ENCODE assay signal across 1 cellular context in the genomic region with DNA sequence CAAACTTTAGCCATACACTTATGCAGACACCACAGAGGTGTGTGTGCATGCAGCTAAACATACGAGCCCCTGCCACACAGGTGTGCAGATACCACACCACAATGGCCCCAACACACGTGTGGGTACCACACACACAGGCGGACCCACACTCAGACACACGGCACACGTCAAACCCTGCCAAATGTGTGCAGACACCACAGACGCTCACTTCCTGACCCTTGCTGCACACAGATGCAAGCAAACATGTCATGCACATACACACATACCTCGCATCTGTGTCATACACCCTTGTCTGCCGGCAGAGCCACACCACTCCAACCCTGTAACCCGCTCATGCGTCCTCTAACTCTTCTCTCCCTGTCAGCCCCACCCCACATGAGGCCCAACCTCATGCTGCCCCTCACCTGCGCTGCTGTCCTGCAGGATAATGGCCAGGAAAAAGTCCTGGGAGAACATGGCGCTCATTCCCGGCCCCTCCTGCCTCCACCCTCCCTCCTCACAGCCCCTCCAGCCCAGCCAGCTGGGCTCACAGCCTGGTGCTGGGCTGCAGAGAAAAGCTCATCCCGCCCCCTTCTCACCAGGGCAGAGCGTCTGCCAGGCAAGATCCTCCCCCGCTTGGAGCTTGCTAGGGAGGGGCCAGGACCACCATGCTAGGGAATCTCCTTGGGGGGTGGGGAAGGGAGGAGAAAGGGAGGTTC.
TF ChIP-seq lines count a peak whose summit lies in the region.

No MANE protein-coding gene starts in this region.

TF ChIP-seq in HepG2, 621 proteins besides CTCF, POLR2A, EP300 and RAD21:
- TF ChIP-seq POLR2AphosphoS5 (IDR thresholded peaks at IDR 0.05; ENCODE audit: low read depth, low read length) (no peak), ZIK1 (CRISPR knock-in tag; IDR thresholded peaks at IDR 0.05; ENCODE audit: borderline replicate concordance, low read depth) (no peak), ATF7-NPFF (CRISPR knock-in tag; IDR thresholded peaks at IDR 0.05; ENCODE audit: low read depth) (no peak), KDM2A (CRISPR knock-in tag; IDR thresholded peaks at IDR 0.05; ENCODE audit: borderline replicate concordance, low read depth) (no peak), ZNF282 (IDR thresholded peaks at IDR 0.05; ENCODE audit: partially characterized antibody) (no peak), CENPX (CRISPR knock-in tag; IDR thresholded peaks at IDR 0.05) (no peak), KLF11 (CRISPR knock-in tag; IDR thresholded peaks at IDR 0.05) (no peak), ZBTB38 (CRISPR knock-in tag; IDR thresholded peaks at IDR 0.05) (no peak), ZNF546 (CRISPR knock-in tag; conservative IDR thresholded peaks at IDR 0.05) (no peak), ZSCAN20 (CRISPR knock-in tag; IDR thresholded peaks at IDR 0.05; ENCODE audit: borderline replicate concordance) (no peak), ATM (IDR thresholded peaks at IDR 0.05; ENCODE audit: borderline replicate concordance) (no peak)
- TF ChIP-seq, protein P1, sequence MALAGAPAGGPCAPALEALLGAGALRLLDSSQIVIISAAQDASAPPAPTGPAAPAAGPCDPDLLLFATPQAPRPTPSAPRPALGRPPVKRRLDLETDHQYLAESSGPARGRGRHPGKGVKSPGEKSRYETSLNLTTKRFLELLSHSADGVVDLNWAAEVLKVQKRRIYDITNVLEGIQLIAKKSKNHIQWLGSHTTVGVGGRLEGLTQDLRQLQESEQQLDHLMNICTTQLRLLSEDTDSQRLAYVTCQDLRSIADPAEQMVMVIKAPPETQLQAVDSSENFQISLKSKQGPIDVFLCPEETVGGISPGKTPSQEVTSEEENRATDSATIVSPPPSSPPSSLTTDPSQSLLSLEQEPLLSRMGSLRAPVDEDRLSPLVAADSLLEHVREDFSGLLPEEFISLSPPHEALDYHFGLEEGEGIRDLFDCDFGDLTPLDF (CRISPR knock-in tag; IDR thresholded peaks at IDR 0.05): no peak
- TF ChIP-seq, protein P2, sequence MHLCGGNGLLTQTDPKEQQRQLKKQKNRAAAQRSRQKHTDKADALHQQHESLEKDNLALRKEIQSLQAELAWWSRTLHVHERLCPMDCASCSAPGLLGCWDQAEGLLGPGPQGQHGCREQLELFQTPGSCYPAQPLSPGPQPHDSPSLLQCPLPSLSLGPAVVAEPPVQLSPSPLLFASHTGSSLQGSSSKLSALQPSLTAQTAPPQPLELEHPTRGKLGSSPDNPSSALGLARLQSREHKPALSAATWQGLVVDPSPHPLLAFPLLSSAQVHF (CRISPR knock-in tag; IDR thresholded peaks at IDR 0.05): no peak
- TF ChIP-seq, protein P3, sequence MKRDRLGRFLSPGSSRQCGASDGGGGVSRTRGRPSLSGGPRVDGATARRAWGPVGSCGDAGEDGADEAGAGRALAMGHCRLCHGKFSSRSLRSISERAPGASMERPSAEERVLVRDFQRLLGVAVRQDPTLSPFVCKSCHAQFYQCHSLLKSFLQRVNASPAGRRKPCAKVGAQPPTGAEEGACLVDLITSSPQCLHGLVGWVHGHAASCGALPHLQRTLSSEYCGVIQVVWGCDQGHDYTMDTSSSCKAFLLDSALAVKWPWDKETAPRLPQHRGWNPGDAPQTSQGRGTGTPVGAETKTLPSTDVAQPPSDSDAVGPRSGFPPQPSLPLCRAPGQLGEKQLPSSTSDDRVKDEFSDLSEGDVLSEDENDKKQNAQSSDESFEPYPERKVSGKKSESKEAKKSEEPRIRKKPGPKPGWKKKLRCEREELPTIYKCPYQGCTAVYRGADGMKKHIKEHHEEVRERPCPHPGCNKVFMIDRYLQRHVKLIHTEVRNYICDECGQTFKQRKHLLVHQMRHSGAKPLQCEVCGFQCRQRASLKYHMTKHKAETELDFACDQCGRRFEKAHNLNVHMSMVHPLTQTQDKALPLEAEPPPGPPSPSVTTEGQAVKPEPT (CRISPR knock-in tag; IDR thresholded peaks at IDR 0.05; ENCODE audit: low read depth): no peak
